In the genomic region with DNA sequence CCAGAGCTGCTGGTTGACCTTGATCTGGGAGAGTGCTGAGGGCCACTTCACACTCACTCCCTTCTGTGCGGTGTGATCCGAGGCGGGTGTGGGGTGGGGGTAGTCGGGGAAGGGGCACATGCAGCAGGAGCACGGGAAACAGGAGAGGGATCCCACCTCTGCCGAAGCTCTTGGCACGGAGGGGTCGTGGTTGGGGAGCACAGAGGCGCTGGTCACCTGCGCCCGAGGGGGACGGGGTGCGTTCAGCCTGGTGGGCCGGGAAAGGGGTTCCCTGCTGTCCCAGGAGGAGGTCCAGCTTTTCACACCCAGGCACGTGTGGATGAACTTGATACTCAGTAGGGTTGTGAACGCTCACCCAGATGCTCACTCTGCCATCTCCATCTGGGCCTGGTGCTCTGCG, we compare ENCODE assay signal across 24 cellular contexts. TPM values are rescaled to one million over a fixed set of nuclear protein-coding genes. Genes with fewer than 3 reads are reported as not detected.
DNase-seq lines count a peak whose midpoint lies in the region; ATAC-seq and TF ChIP-seq lines count a peak whose summit lies in the region.
"Had no signal": no experiment of that assay in that cellular context is flagged by ENCODE, and none has a peak within 500 bp of the region (broad histone marks: within the 10 kb centered on the region; RNA-seq: fewer than 3 reads in every experiment).

No MANE protein-coding gene starts in this region.

- no peaks in the 10 kb centered on the region for H3F3A ChIP-seq in smooth muscle cell (ENCODE audit: low read depth)

- no peak overlapping the region for H3K4me3 Mint-ChIP-seq in nephron progenitor cell
- H3K4me3 Mint-ChIP-seq: CD4-positive, CD25-positive, alpha-beta regulatory T cell had no signal

- intact Hi-C loops in right cardiac atrium (cut with DNase I) = no loop called here
- intact Hi-C loops in heart right ventricle (cut with DNase I) = no loop called here
- intact Hi-C loops in breast epithelium (cut with DNase I; ENCODE audit: low total_unique reads) = no loop called here
- intact Hi-C loops in psoas muscle (cut with DNase I) = no loop called here

- ATAC-seq in right cardiac atrium (no peak), heart right ventricle (no peak), GM18517 (IDR thresholded peaks at IDR 0.05; ENCODE audit: unreplicated experiment) (no peak), GM18511 (IDR thresholded peaks at IDR 0.05; ENCODE audit: unreplicated experiment) (no peak), psoas muscle (no peak)
- ATAC-seq: PC-3 had no signal

- peak overlapping the region; percentile 71 for H3K27ac Mint-ChIP-seq in nephron progenitor cell
- H3K27ac Mint-ChIP-seq: CD4-positive, CD25-positive, alpha-beta regulatory T cell; IgD-negative memory B cell had no signal

- H3K9me3 ChIP-seq in right cardiac atrium (ENCODE audit: control insufficient read depth, low read length) (no peaks in the 10 kb centered on the region), heart right ventricle (no peaks in the 10 kb centered on the region), breast epithelium (no peaks in the 10 kb centered on the region), smooth muscle cell (replicated peaks; ENCODE audit: low read depth) (no peaks in the 10 kb centered on the region), psoas muscle (no peaks in the 10 kb centered on the region)
- H3K9me3 ChIP-seq: BLaER1 had no signal

- no peaks in the 10 kb centered on the region for H3K9me3 Mint-ChIP-seq in nephron progenitor cell
- H3K9me3 Mint-ChIP-seq: IgD-negative memory B cell had no signal

- TF ChIP-seq CTCF in heart right ventricle (IDR thresholded peaks at IDR 0.05) (no peak), breast epithelium (IDR thresholded peaks at IDR 0.05) (no peak), nephron progenitor cell (IDR thresholded peaks at IDR 0.05) (no peak), smooth muscle cell (IDR thresholded peaks at IDR 0.05; ENCODE audit: borderline replicate concordance, insufficient read depth, poor library complexity, severe bottlenecking) (no peak), psoas muscle (IDR thresholded peaks at IDR 0.05) (no peak)

- no peaks in the 10 kb centered on the region for H3K27me3 ChIP-seq in right cardiac atrium (ENCODE audit: control insufficient read depth, insufficient read depth)
- H3K27me3 ChIP-seq in heart right ventricle = no peaks in the 10 kb centered on the region
- no peaks in the 10 kb centered on the region for H3K27me3 ChIP-seq in breast epithelium
- no peaks in the 10 kb centered on the region for H3K27me3 ChIP-seq in smooth muscle cell (ENCODE audit: low read depth)
- no peaks in the 10 kb centered on the region for H3K27me3 ChIP-seq in psoas muscle (ENCODE audit: insufficient read depth in 3 of 3, low read length in 2 of 3)
- H3K27me3 ChIP-seq: BLaER1 had no signal

- TF ChIP-seq POLR2A in breast epithelium (IDR thresholded peaks at IDR 0.05) = no peak

- peaks cover 0 to 64% (median 24%) of the 10 kb centered on the region in 9 donors for H3K36me3 ChIP-seq in heart right ventricle
- H3K36me3 ChIP-seq in breast epithelium = peaks cover 1% of the 10 kb centered on the region
- H3K36me3 ChIP-seq in smooth muscle cell (ENCODE audit: low read depth) = no peaks in the 10 kb centered on the region
- H3K36me3 ChIP-seq in psoas muscle (ENCODE audit: insufficient read depth in 1 of 2, low read depth in 1 of 2) = peaks cover 5 to 55% of the 10 kb centered on the region in 2 donors

- H3K4me1 Mint-ChIP-seq in nephron progenitor cell = peaks cover 22% of the 10 kb centered on the region

- H3K27ac ChIP-seq in right cardiac atrium (ENCODE audit: low read length) (no peak overlapping the region), heart right ventricle (no peak overlapping the region), breast epithelium (peak overlapping the region; percentile 4 to 21), smooth muscle cell (ENCODE audit: low read depth) (peak overlapping the region; percentile 63), psoas muscle (no peak overlapping the region)
- H3K27ac ChIP-seq: BLaER1, KMS-11 had no signal

- no peak overlapping the region for H3K4me2 ChIP-seq in smooth muscle cell
- H3K4me2 ChIP-seq: BLaER1, KMS-11 had no signal

- peak in 2 of 3 donors; percentile 12 to 34 for DNase-seq in right cardiac atrium
- no peak for DNase-seq in heart right ventricle
- DNase-seq in breast epithelium (ENCODE audit: low spot score in 2 of 2) = no peak
- DNase-seq in nephron progenitor cell = no peak
- no peak for DNase-seq in smooth muscle cell (lab: John Stamatoyannopoulos, UW; ENCODE audit: unreplicated experiment)
- DNase-seq in psoas muscle = no peak
- DNase-seq: 8988T; CD4-positive, CD25-positive, alpha-beta regulatory T cell; GOT3; NCI-H1092 treated with DMSO at 0.1 percent for 48 hours; NCI-H1436; NCI-H187 treated with DMSO at 0.1 percent for 48 hours; NCI-H2171 treated with DMSO at 0.1 percent for 48 hours; NCI-H345; NCI-H524 treated with DMSO at 0.1 percent for 48 hours; NCI-H82; NK-92 treated with Interleukin-12 subunit alpha and Interleukin-12 subunit beta, amount 100 ng/mL, for 24 hours; PC-3; SHP77 treated with DMSO at 0.1 percent for 48 hours had no signal

- no peaks in the 10 kb centered on the region for H3K4me1 ChIP-seq in right cardiac atrium (ENCODE audit: control insufficient read depth, insufficient read depth, low read length)
- H3K4me1 ChIP-seq in heart right ventricle = peaks cover 5 to 15% (median 10%) of the 10 kb centered on the region in 9 donors
- H3K4me1 ChIP-seq in breast epithelium = no peaks in the 10 kb centered on the region
- H3K4me1 ChIP-seq in smooth muscle cell (ENCODE audit: low read depth) = no peaks in the 10 kb centered on the region
- H3K4me1 ChIP-seq in psoas muscle = peaks cover 8% of the 10 kb centered on the region

- 88% methylated on average over 17 of the region's 17 CpGs for whole genome bisulfite sequencing in right cardiac atrium
- WGBS in heart right ventricle, 2 donors = 80 to 92% methylated on average over 17 of the region's 17 CpGs
- WGBS in smooth muscle cell (ENCODE audit: low lambda C conversion rate) = 87% methylated on average over 8 of the region's 17 CpGs
- 85 to 92% (median 90%) methylated on average over 16 to 17 of the region's 17 CpGs for WGBS in psoas muscle, 3 donors

- peaks cover 50% of the 10 kb centered on the region for H4K20me1 ChIP-seq in smooth muscle cell (ENCODE audit: low read depth)

- H3K9ac ChIP-seq in smooth muscle cell (ENCODE audit: low read depth) = no peak overlapping the region
- H3K9ac ChIP-seq: BLaER1, KMS-11 had no signal

- no peak overlapping the region for H3K4me3 ChIP-seq in right cardiac atrium (ENCODE audit: low read length)
- H3K4me3 ChIP-seq in heart right ventricle = no peak overlapping the region
- no peak overlapping the region for H3K4me3 ChIP-seq in breast epithelium
- no peak overlapping the region for H3K4me3 ChIP-seq in smooth muscle cell
- no peak overlapping the region for H3K4me3 ChIP-seq in psoas muscle
- H3K4me3 ChIP-seq: BLaER1 had no signal

- H3K79me2 ChIP-seq in smooth muscle cell (ENCODE audit: low read depth) = peaks cover 20% of the 10 kb centered on the region

- no peak overlapping the region for H2AFZ ChIP-seq in smooth muscle cell (ENCODE audit: low read depth)

- no peaks in the 10 kb centered on the region for H3K27me3 Mint-ChIP-seq in nephron progenitor cell (ENCODE audit: low read depth, poor library complexity)
- H3K27me3 Mint-ChIP-seq: CD4-positive, CD25-positive, alpha-beta regulatory T cell; IgD-negative memory B cell had no signal

- H3K36me3 Mint-ChIP-seq in nephron progenitor cell (ENCODE audit: low read depth) = peaks cover 22% of the 10 kb centered on the region

RNA-seq across cellular contexts. Expression of a gene that starts 17.3 kb away (rescaled TPM):
- total RNA-seq in right cardiac atrium (1 to 10 TPM; 7.8 to 8.8 (median 8.1) TPM), heart right ventricle (10 to 100 TPM in 2 of 10 donors, 1 to 10 TPM in 8; 6.6 to 11.7 (median 7.4) TPM), breast epithelium (10 to 100 TPM; 12.5 to 18.4 (median 14.4) TPM), smooth muscle cell (10.1 and 15.1 TPM in 2 replicates), psoas muscle (10 to 100 TPM; 10.2 to 18.0 (median 13.2) TPM)
- polyA plus RNA-seq in right cardiac atrium (6.2 TPM), heart right ventricle (10 to 100 TPM in 1 of 2 donors, 1 to 10 TPM in 1; 5.2 to 22.3 TPM), smooth muscle cell (1.1 and 2.3 TPM in 2 replicates), psoas muscle (10 to 100 TPM; 10.1 to 12.7 (median 10.3) TPM)

RNA-seq across cellular contexts. Expression of a gene that starts 17.7 kb away (rescaled TPM):
- total RNA-seq in right cardiac atrium (100 to 1,000 TPM; 178 to 215 (median 206) TPM), heart right ventricle (100 to 1,000 TPM; 172 to 296 (median 200) TPM), breast epithelium (100 to 1,000 TPM; 200 to 579 (median 380) TPM), smooth muscle cell (297 and 376 TPM in 2 replicates), psoas muscle (100 to 1,000 TPM; 307 to 499 (median 459) TPM)
- polyA plus RNA-seq in right cardiac atrium (244 TPM), heart right ventricle (100 to 1,000 TPM; 143 to 567 TPM), smooth muscle cell (461 and 473 TPM in 2 replicates), psoas muscle (1,000 to 10,000 TPM in 1 of 3 donors, 100 to 1,000 TPM in 2; 652 to 1,146 (median 986) TPM)

RNA-seq across cellular contexts. Expression of a gene that starts 22.0 kb away (rescaled TPM):
- total RNA-seq in right cardiac atrium (10 to 100 TPM; 20.4 to 25.7 (median 25.1) TPM), heart right ventricle (10 to 100 TPM; 21.5 to 30.4 (median 28.2) TPM), breast epithelium (10 to 100 TPM; 16.3 to 32.1 (median 25.6) TPM), smooth muscle cell (19.9 and 21.9 TPM in 2 replicates), psoas muscle (10 to 100 TPM; 29.5 to 56.5 (median 39.6) TPM)
- polyA plus RNA-seq in right cardiac atrium (29.2 TPM), heart right ventricle (10 to 100 TPM; 25.4 to 55.5 TPM), smooth muscle cell (13.4 and 17.9 TPM in 2 replicates), psoas muscle (10 to 100 TPM; 25.0 to 56.2 (median 46.7) TPM)

RNA-seq across cellular contexts. Expression of a gene that starts 38.6 kb away (rescaled TPM):
- total RNA-seq in right cardiac atrium (10 to 100 TPM; 32.9 to 45.7 (median 40.9) TPM), heart right ventricle (10 to 100 TPM; 50.8 to 63.7 (median 60.5) TPM), breast epithelium (10 to 100 TPM; 20.6 to 26.5 (median 25.6) TPM), smooth muscle cell (21.5 and 22.7 TPM in 2 replicates), psoas muscle (10 to 100 TPM; 52.4 to 67.0 (median 60.8) TPM)
- polyA plus RNA-seq in right cardiac atrium (27.6 TPM), heart right ventricle (10 to 100 TPM; 15.7 to 41.7 TPM), smooth muscle cell (4.9 and 5.6 TPM in 2 replicates), psoas muscle (10 to 100 TPM; 26.4 to 54.2 (median 39.6) TPM)

RNA-seq across cellular contexts. Expression of a gene that starts 59.2 kb away (rescaled TPM):
- total RNA-seq in right cardiac atrium (not detected), heart right ventricle (not detected), breast epithelium (not detected), smooth muscle cell (not detected in 2 replicates), psoas muscle (not detected)
- polyA plus RNA-seq in right cardiac atrium (not detected), heart right ventricle (not detected), smooth muscle cell (not detected in 2 replicates), psoas muscle (under 1 TPM in 1 of 3 donors, not detected in 2; 0.03 TPM)
- total RNA-seq: CD4-positive, CD25-positive, alpha-beta regulatory T cell; PC-3 had no signal
- polyA plus RNA-seq: CD4-positive, CD25-positive, alpha-beta regulatory T cell; IgD-negative memory B cell had no signal

Comparison
In these comparisons a context has a peak if more than half of its experiments do, and no peak if none do; other contexts are left out.
1. DNase-seq: peak in right cardiac atrium (2 of 3); none in heart right ventricle (0 of 2), breast epithelium (0 of 2), nephron progenitor cell (single experiment), smooth muscle cell (single experiment) and psoas muscle (0 of 2).
2. H3K27ac ChIP-seq: peak in breast epithelium (2 of 2) and smooth muscle cell (single experiment); none in right cardiac atrium (single experiment), heart right ventricle (0 of 10) and psoas muscle (single experiment).